Comparison of ENCODE assay signal across 19 cellular contexts in the genomic region with DNA sequence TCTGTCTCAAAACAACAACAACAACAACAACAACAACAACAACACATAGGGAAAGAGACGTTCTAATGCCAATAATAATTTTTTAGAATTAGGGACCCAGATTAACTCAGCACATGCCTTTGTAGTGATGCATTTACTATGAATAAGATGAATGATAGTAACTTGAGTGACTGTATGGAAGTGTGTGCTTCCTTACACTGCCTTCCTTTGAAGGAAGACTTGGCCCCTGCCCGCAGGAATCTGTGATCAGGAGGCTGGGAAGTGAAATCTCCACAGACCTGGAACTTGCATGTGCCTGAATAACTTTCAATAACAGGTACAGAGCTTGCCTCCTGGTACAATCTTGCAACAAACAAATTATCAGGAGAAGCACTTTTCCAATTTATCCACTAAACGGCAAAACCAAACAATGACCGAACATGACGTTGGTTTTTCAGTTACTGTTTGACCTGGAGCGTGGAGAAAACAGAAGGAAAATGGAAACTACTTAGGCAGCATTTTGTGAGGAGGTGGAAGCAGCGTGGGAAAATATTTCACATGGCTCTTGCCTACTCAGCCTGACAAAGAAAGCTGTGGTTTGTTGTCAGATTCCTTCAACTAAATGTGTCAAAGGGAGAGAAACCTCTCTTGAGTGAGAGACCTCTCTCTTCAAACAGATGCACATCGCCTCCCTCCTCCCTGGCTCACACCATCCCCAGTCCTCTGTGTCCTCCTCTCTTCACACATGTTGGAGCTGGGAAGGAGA. TPM values are rescaled to one million over a fixed set of nuclear protein-coding genes. Genes with fewer than 3 reads are reported as not detected.
DNase-seq lines count a peak whose midpoint lies in the region; ATAC-seq and TF ChIP-seq lines count a peak whose summit lies in the region.
"Had no signal": no experiment of that assay in that cellular context is flagged by ENCODE, and none has a peak within 500 bp of the region (broad histone marks: within the 10 kb centered on the region; RNA-seq: fewer than 3 reads in every experiment).

No MANE protein-coding gene starts in this region.

- H3K36me3 ChIP-seq in heart right ventricle = no peaks in the 10 kb centered on the region
- H3K36me3 ChIP-seq: BE2C, uterus had no signal

- TF ChIP-seq CTCF in astrocyte of the spinal cord (IDR thresholded peaks at IDR 0.05; ENCODE audit: low read depth, low read length) = no peak
- TF ChIP-seq CTCF in progenitor cell of endocrine pancreas (IDR thresholded peaks at IDR 0.05; ENCODE audit: unreplicated experiment) = no peak
- TF ChIP-seq CTCF in heart right ventricle (IDR thresholded peaks at IDR 0.05) = no peak

- no peaks in the 10 kb centered on the region for H3K36me3 Mint-ChIP-seq in progenitor cell of endocrine pancreas (ENCODE audit: insufficient read depth)
- H3K36me3 Mint-ChIP-seq: stimulated activated naive B cell treated with anti-CD40 and anti-IgM and Interleukin-4, amounts not matched to agents 10 μg/mL and 1 μg/mL and 100 μg/mL, for 72 hours had no signal

- H3K4me3 ChIP-seq in astrocyte of the spinal cord (ENCODE audit: low read depth, low read length) = no peak overlapping the region
- no peak overlapping the region for H3K4me3 ChIP-seq in heart right ventricle
- H3K4me3 ChIP-seq: uterus had no signal

- H3K4me1 ChIP-seq in heart right ventricle = peaks cover 0 to 9% (median 0%) of the 10 kb centered on the region in 9 donors
- H3K4me1 ChIP-seq: BE2C, uterus had no signal

- no peak overlapping the region for H3K4me3 Mint-ChIP-seq in progenitor cell of endocrine pancreas (ENCODE audit: low read depth)
- H3K4me3 Mint-ChIP-seq: activated CD4-positive, alpha-beta memory T cell treated with anti-CD3 and anti-CD28 coated beads, Interleukin-2, amount 10 ng/mL, durations not matched to agents 7 days and 5 days; brain; stimulated activated naive B cell treated with anti-CD40 and anti-IgM and Interleukin-4, amounts not matched to agents 10 μg/mL and 1 μg/mL and 100 μg/mL, for 72 hours had no signal

- H3K27me3 ChIP-seq in heart right ventricle = no peaks in the 10 kb centered on the region
- H3K27me3 ChIP-seq: BE2C, uterus had no signal

- in situ Hi-C loops in astrocyte of the spinal cord (cut with HindIII; ENCODE audit: low sequenced_read_pairs) = no loop called here
- in situ Hi-C loops in ACHN (cut with HindIII; ENCODE audit: low pct_ligation_motif_present, low pct_unique_long_range_greater_than_20kb, low sequenced_read_pairs) = no loop called here

- peaks cover 9% of the 10 kb centered on the region for H3K9me3 Mint-ChIP-seq in progenitor cell of endocrine pancreas (ENCODE audit: low read depth)

- H3K27ac ChIP-seq in heart right ventricle = no peak overlapping the region
- H3K27ac ChIP-seq: KMS-11, uterus had no signal

- peak overlapping the region; percentile 37 for H3K27ac Mint-ChIP-seq in progenitor cell of endocrine pancreas
- H3K27ac Mint-ChIP-seq: activated CD4-positive, alpha-beta memory T cell treated with anti-CD3 and anti-CD28 coated beads, Interleukin-2, amount 10 ng/mL, durations not matched to agents 7 days and 5 days; stimulated activated naive B cell treated with anti-CD40 and anti-IgM and Interleukin-4, amounts not matched to agents 10 μg/mL and 1 μg/mL and 100 μg/mL, for 72 hours had no signal

- H3K9me3 ChIP-seq in heart right ventricle = peaks cover 0 to 15% (median 0%) of the 10 kb centered on the region in 11 donors
- H3K9me3 ChIP-seq: BE2C, uterus had no signal

- DNase-seq in HK-2 (ENCODE audit: unreplicated experiment) (peak; percentile 31), astrocyte of the spinal cord (ENCODE audit: low read depth, low spot score) (peak; percentile 68), islet precursor cell (peak; percentile 57), progenitor cell of endocrine pancreas (ENCODE audit: low spot score, unreplicated experiment) (no peak), heart right ventricle (no peak), germinal center (ENCODE audit: low spot score) (no peak), ACHN (no peak), GDM1 (lab: John Stamatoyannopoulos, UW) (no peak)
- DNase-seq: activated CD4-positive, alpha-beta memory T cell treated with anti-CD3 and anti-CD28 coated beads, Interleukin-2, amount 10 ng/mL, durations not matched to agents 7 days and 5 days; activated effector memory CD4-positive, alpha-beta T cell treated with Interleukin-2 at 50 U/mL for 16 hours; BE2C; GOT3; NCI-H187 treated with DMSO at 0.1 percent for 48 hours; NCI-H748 treated with DMSO at 0.1 percent for 48 hours; SIG-M5; stimulated activated naive B cell treated with anti-CD40 and anti-IgM and Interleukin-4, amounts not matched to agents 10 μg/mL and 1 μg/mL and 100 μg/mL, for 72 hours; uterus had no signal

- 75 to 83% methylated on average over 8 of the region's 8 CpGs for WGBS in heart right ventricle, 2 donors

- ATAC-seq in heart right ventricle = no peak
- ATAC-seq: stimulated activated naive B cell treated with anti-CD40 and anti-IgM and Interleukin-4, amounts not matched to agents 10 μg/mL and 1 μg/mL and 100 μg/mL, for 72 hours had no signal

- intact Hi-C loops in heart right ventricle (cut with DNase I) = no loop called here

- H3K27me3 Mint-ChIP-seq in progenitor cell of endocrine pancreas = no peaks in the 10 kb centered on the region
- H3K27me3 Mint-ChIP-seq: activated CD4-positive, alpha-beta memory T cell treated with anti-CD3 and anti-CD28 coated beads, Interleukin-2, amount 10 ng/mL, durations not matched to agents 7 days and 5 days had no signal

- H3K4me1 Mint-ChIP-seq in progenitor cell of endocrine pancreas (ENCODE audit: low read depth) = peaks cover 16% of the 10 kb centered on the region
- H3K4me1 Mint-ChIP-seq: activated CD4-positive, alpha-beta memory T cell treated with anti-CD3 and anti-CD28 coated beads, Interleukin-2, amount 10 ng/mL, durations not matched to agents 7 days and 5 days; stimulated activated naive B cell treated with anti-CD40 and anti-IgM and Interleukin-4, amounts not matched to agents 10 μg/mL and 1 μg/mL and 100 μg/mL, for 72 hours had no signal

RNA-seq across cellular contexts. Expression of a gene that starts 10.1 kb away (rescaled TPM):
- total RNA-seq in progenitor cell of endocrine pancreas = 0.86 and 2.0 TPM in 2 replicates
- under 1 TPM; 0.05 to 0.66 (median 0.22) TPM for total RNA-seq in heart right ventricle
- polyA plus RNA-seq in heart right ventricle = under 1 TPM; 0.09 to 0.22 TPM
- total RNA-seq: activated CD4-positive, alpha-beta memory T cell treated with anti-CD3 and anti-CD28 coated beads, Interleukin-2, amount 10 ng/mL, durations not matched to agents 7 days and 5 days had no signal

Comparison
In these comparisons a context has a peak if more than half of its experiments do, and no peak if none do; other contexts are left out.
1. DNase-seq: peak in HK-2 (single experiment), astrocyte of the spinal cord (single experiment) and islet precursor cell (single experiment); none in progenitor cell of endocrine pancreas (single experiment), heart right ventricle (0 of 2), germinal center (single experiment), ACHN (single experiment) and GDM1 (single experiment).